12 cellular contexts compared by ENCODE assay signal in the genomic region with DNA sequence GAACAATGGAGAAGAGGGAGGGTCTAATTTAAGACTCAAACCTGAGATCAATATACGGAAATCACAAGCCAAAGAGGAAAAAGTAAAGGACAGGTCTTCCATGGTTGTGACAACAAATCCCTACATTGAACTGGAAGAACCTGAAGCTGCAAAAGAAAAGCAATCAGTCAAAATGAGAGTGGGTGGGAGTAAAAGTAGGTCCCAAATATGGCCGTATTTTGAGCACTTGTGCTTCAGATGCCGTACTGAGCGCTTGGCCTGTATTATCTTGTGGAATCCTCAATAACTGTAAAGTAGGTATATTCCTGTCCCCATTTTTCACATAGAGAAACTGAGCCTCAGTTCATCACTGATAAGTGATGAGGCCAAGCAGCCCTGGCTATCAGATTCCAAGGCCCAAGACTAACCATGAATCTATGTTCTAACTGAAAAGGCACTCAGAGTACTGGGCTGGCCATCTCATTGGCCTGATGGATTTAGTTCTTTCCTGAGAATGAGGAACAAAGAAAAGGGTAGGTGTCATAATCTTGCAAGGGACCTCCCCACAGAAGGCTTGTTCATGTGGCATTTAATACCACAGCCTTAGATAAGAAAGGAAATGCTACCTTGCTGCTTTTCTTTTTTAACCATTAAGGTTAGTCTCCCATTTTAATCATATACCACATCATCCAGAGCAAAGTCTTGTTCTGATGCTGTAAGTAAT. TPM values are rescaled to one million over a fixed set of nuclear protein-coding genes. Genes with fewer than 3 reads are reported as not detected.
DNase-seq lines count a peak whose midpoint lies in the region; ATAC-seq and FAIRE-seq lines count a peak whose summit lies in the region.
"Had no signal": no experiment of that assay in that cellular context is flagged by ENCODE, and none has a peak within 500 bp of the region (broad histone marks: within the 10 kb centered on the region; RNA-seq: fewer than 3 reads in every experiment).

No MANE protein-coding gene starts in this region.

- H3K4me1 Mint-ChIP-seq in activated T-helper 17 cell treated with anti-CD3 and anti-CD28 coated beads, Interleukin-2, amount 50 U/mL, for 72 hours, result no peaks in the 10 kb centered on the region
- H3K4me1 Mint-ChIP-seq: activated CD8-positive, alpha-beta memory T cell treated with anti-CD3 and anti-CD28 coated beads, Interleukin-2, amount 10 ng/mL, durations not matched to agents 7 days and 5 days; CD4-positive, alpha-beta memory T cell had no signal

- H3K4me3 Mint-ChIP-seq in activated T-helper 17 cell treated with anti-CD3 and anti-CD28 coated beads, Interleukin-2, amount 50 U/mL, for 72 hours, result no peak overlapping the region
- H3K4me3 Mint-ChIP-seq: activated CD8-positive, alpha-beta memory T cell treated with anti-CD3 and anti-CD28 coated beads, Interleukin-2, amount 10 ng/mL, durations not matched to agents 7 days and 5 days; CD4-positive, alpha-beta memory T cell had no signal

- H3K27ac Mint-ChIP-seq in activated T-helper 17 cell treated with anti-CD3 and anti-CD28 coated beads, Interleukin-2, amount 50 U/mL, for 72 hours, result no peak overlapping the region
- H3K27ac Mint-ChIP-seq: activated CD8-positive, alpha-beta memory T cell treated with anti-CD3 and anti-CD28 coated beads, Interleukin-2, amount 10 ng/mL, durations not matched to agents 7 days and 5 days; CD4-positive, alpha-beta memory T cell had no signal

- no peaks in the 10 kb centered on the region for H3K9me3 Mint-ChIP-seq in activated T-helper 17 cell treated with anti-CD3 and anti-CD28 coated beads, Interleukin-2, amount 50 U/mL, for 72 hours
- H3K9me3 Mint-ChIP-seq: CD4-positive, alpha-beta memory T cell had no signal

- no peaks in the 10 kb centered on the region for H3K36me3 Mint-ChIP-seq in activated T-helper 17 cell treated with anti-CD3 and anti-CD28 coated beads, Interleukin-2, amount 50 U/mL, for 72 hours (ENCODE audit: low read depth)
- H3K36me3 Mint-ChIP-seq: activated CD8-positive, alpha-beta memory T cell treated with anti-CD3 and anti-CD28 coated beads, Interleukin-2, amount 10 ng/mL, durations not matched to agents 7 days and 5 days; CD4-positive, alpha-beta memory T cell had no signal

- no peaks in the 10 kb centered on the region for H3K27me3 Mint-ChIP-seq in activated T-helper 17 cell treated with anti-CD3 and anti-CD28 coated beads, Interleukin-2, amount 50 U/mL, for 72 hours
- H3K27me3 Mint-ChIP-seq: activated CD8-positive, alpha-beta memory T cell treated with anti-CD3 and anti-CD28 coated beads, Interleukin-2, amount 10 ng/mL, durations not matched to agents 7 days and 5 days; CD4-positive, alpha-beta memory T cell had no signal

- intact Hi-C loops in head of caudate nucleus (cut with DNase I), result no loop called here

- DNase-seq in HTR-8/SVneo (ENCODE audit: insufficient read length, low spot score) (no peak), HuH-7.5 (ENCODE audit: low spot score) (no peak), hippocampal formation (lab: John Stamatoyannopoulos, UW) (no peak), head of caudate nucleus (no peak)
- DNase-seq: activated CD8-positive, alpha-beta memory T cell treated with anti-CD3 and anti-CD28 coated beads, Interleukin-2, amount 10 ng/mL, durations not matched to agents 7 days and 5 days; CD4-positive, alpha-beta memory T cell; NCI-H1105 had no signal

- FAIRE-seq in HTR-8/SVneo (lab: Jason Lieb, UNC), result no peak
- FAIRE-seq: astrocyte had no signal

- peak; percentile 98 for ATAC-seq in GM18858 (IDR thresholded peaks at IDR 0.05; ENCODE audit: unreplicated experiment)
- ATAC-seq in GM21423 (IDR thresholded peaks at IDR 0.05; ENCODE audit: unreplicated experiment), result peak; percentile 95
- peak; percentile 87 for ATAC-seq in HG03045 (IDR thresholded peaks at IDR 0.05; ENCODE audit: unreplicated experiment)
- peak; percentile 5 for ATAC-seq in activated T-helper 17 cell treated with anti-CD3 and anti-CD28 coated beads, Interleukin-2, amount 50 U/mL, for 72 hours (replicated peaks)
- ATAC-seq: activated CD8-positive, alpha-beta memory T cell treated with anti-CD3 and anti-CD28 coated beads, Interleukin-2, amount 10 ng/mL, durations not matched to agents 7 days and 5 days had no signal

RNA-seq across cellular contexts. Expression of gene LRRN1, which starts 52.5 kb away (rescaled TPM):
- not detected for total RNA-seq in activated T-helper 17 cell treated with anti-CD3 and anti-CD28 coated beads, Interleukin-2, amount 50 U/mL, for 72 hours

Comparison
In these comparisons a context has a peak if more than half of its experiments do, and no peak if none do; other contexts are left out.
1. ATAC-seq: peak in every context shown above with its lines; median percentile 98 in GM18858; 95 in GM21423; 87 in HG03045; 5 in activated T-helper 17 cell treated with anti-CD3 and anti-CD28 coated beads, Interleukin-2, amount 50 U/mL, for 72 hours.